8 cellular contexts compared by ENCODE assay signal in the genomic region with DNA sequence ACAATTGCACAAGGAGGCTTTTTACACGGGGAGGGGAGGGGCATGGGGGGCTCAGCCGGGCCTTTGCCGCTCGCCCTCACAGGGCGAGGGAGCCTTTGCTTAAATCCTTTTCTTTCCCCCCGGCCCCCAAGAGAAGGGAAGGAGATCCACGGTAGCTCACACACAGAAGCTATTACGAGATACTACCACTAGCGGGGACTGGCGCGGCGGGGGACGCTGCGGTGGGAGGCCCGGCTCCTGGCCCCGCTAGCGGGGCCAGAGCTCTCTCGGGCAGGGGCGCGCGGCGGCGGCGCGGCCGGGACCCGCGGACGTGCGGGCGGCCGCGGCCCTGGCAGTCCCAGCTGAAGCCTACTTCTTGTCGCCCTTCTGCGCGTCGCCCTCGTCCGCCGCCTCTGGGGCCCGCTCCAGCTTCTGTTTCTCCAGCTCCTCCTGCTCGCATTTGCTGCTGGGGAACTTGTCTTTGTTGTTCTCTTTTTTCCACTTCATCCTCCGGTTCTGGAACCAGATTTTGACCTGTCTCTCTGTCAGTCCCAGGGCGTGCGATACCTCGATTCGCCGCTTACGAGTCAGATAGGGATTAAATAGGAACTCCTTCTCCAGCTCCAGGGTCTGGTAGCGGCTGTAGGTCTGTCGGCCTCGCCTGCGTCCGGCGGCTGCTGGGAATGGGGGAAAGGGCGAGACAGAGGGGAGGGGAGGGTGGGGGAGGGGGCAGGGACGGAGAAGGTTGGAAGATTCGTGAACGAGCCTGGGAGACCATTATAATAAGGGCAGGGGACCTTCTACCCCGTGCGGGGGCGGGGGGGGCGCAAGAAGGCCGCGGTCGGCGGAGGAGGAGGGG. TPM values are rescaled to one million over a fixed set of nuclear protein-coding genes. Genes with fewer than 3 reads are reported as not detected.
A peak's percentile ranks its signal among the peaks of the same experiment; 100 is the strongest.
DNase-seq lines count a peak whose midpoint lies in the region; ATAC-seq lines count a peak whose summit lies in the region.

No MANE protein-coding gene starts in this region.

- H3K4me1 ChIP-seq in iPS-18a (ENCODE audit: control insufficient read depth, low read depth, low read length): peaks cover 3% of the 10 kb centered on the region

- H3K9ac ChIP-seq in iPS-18a (ENCODE audit: low read length): no peak overlapping the region

- peak overlapping the region; percentile 61 for H3K4me3 Mint-ChIP-seq in activated naive CD4-positive, alpha-beta T cell treated with anti-CD3 and anti-CD28 coated beads, Interleukin-2, amount 10 ng/mL, durations not matched to agents 7 days and 5 days

- peaks cover 48% of the 10 kb centered on the region for H3K4me1 Mint-ChIP-seq in activated naive CD4-positive, alpha-beta T cell treated with anti-CD3 and anti-CD28 coated beads, Interleukin-2, amount 10 ng/mL, durations not matched to agents 7 days and 5 days

- H3K4me3 ChIP-seq in iPS-18a (ENCODE audit: low read length): peak overlapping the region; percentile 14

- peaks cover 100% of the 10 kb centered on the region for H3K27me3 ChIP-seq in iPS-18a (ENCODE audit: control insufficient read depth, insufficient read depth, low read length)

- CTCF ChIA-PET in activated naive CD4-positive, alpha-beta T cell treated with anti-CD3 and anti-CD28 coated beads, Interleukin-2, amount 10 ng/mL, durations not matched to agents 7 days and 5 days (lab: Charles Lee): interaction anchor here (0.8 to 2.8 kb wide), 10 partner anchors 10 to 350 kb away, joined by 3 to 11 read pairs (median 4); a partner anchor contains a TSS

- H3K36me3 Mint-ChIP-seq in activated naive CD4-positive, alpha-beta T cell treated with anti-CD3 and anti-CD28 coated beads, Interleukin-2, amount 10 ng/mL, durations not matched to agents 7 days and 5 days: peaks cover 3% of the 10 kb centered on the region

- H3K27ac ChIP-seq in iPS-18a (ENCODE audit: low read length): no peak overlapping the region

- no peaks in the 10 kb centered on the region for H3K9me3 Mint-ChIP-seq in activated naive CD4-positive, alpha-beta T cell treated with anti-CD3 and anti-CD28 coated beads, Interleukin-2, amount 10 ng/mL, durations not matched to agents 7 days and 5 days

- H3K36me3 ChIP-seq in iPS-18a (ENCODE audit: control insufficient read depth, low read depth, low read length): no peaks in the 10 kb centered on the region

- in situ Hi-C loops in G401 (cut with HindIII; ENCODE audit: low sequenced_read_pairs): no loop called here

- H3K9me3 ChIP-seq in iPS-18a (ENCODE audit: control insufficient read depth, low read depth, low read length): no peaks in the 10 kb centered on the region

- no peak for DNase-seq in activated CD4-positive, CD25-positive, alpha-beta regulatory T cell treated with anti-CD3 and anti-CD28 coated beads, Interleukin-2, amount 50 U/mL, for 72 hours
- DNase-seq in NCI-H2227 (lab: John Stamatoyannopoulos, UW; ENCODE audit: unreplicated experiment): peak; percentile 44
- peak; percentile 62 for DNase-seq in activated naive CD4-positive, alpha-beta T cell treated with anti-CD3 and anti-CD28 coated beads, Interleukin-2, amount 10 ng/mL, durations not matched to agents 7 days and 5 days
- peak; percentile 53 for DNase-seq in stimulated activated CD4-positive, alpha-beta T cell treated with anti-CD3 and anti-CD28 coated beads, Interleukin-4, amount 100 ng/mL, for 24 hours
- no peak for DNase-seq in G401 (ENCODE audit: low spot score)
- DNase-seq in NK-92 (lab: John Stamatoyannopoulos, UW; ENCODE audit: unreplicated experiment): no peak

- H3K27me3 Mint-ChIP-seq in activated naive CD4-positive, alpha-beta T cell treated with anti-CD3 and anti-CD28 coated beads, Interleukin-2, amount 10 ng/mL, durations not matched to agents 7 days and 5 days: peaks cover 100% of the 10 kb centered on the region

- peak overlapping the region; percentile 75 for H3K27ac Mint-ChIP-seq in activated naive CD4-positive, alpha-beta T cell treated with anti-CD3 and anti-CD28 coated beads, Interleukin-2, amount 10 ng/mL, durations not matched to agents 7 days and 5 days

- peak; percentile 62 to 69 for ATAC-seq in activated CD4-positive, CD25-positive, alpha-beta regulatory T cell treated with anti-CD3 and anti-CD28 coated beads, Interleukin-2, amount 50 U/mL, for 24 hours

RNA-seq across cellular contexts. Expression of a gene that starts 2.0 kb away (rescaled TPM):
- total RNA-seq in G401 (2014; rRNA removed; shearing (Covaris generic)): 0.10 TPM in 1 of 2 replicates, not detected in the other

RNA-seq across cellular contexts. Expression of a gene that starts 2.3 kb away (rescaled TPM):
- total RNA-seq in G401 (2014; rRNA removed; shearing (Covaris generic)): 9.1 and 12.8 TPM in 2 replicates

RNA-seq across cellular contexts. Expression of a gene that starts 8.3 kb away (rescaled TPM):
- 0.92 and 2.0 TPM in 2 replicates for total RNA-seq in G401 (2014; rRNA removed; shearing (Covaris generic))

RNA-seq across cellular contexts. Expression of a gene that starts 13.1 kb away (rescaled TPM):
- 1.8 and 4.1 TPM in 2 replicates for total RNA-seq in G401 (2014; rRNA removed; shearing (Covaris generic))

RNA-seq across cellular contexts. Expression of a gene that starts 19.5 kb away (rescaled TPM):
- total RNA-seq in G401 (2014; rRNA removed; shearing (Covaris generic)): 1.7 TPM in 1 of 2 replicates, not detected in the other

Comparison
In these comparisons a context has a peak if more than half of its experiments do, and no peak if none do; other contexts are left out.
1. DNase-seq: peak in NCI-H2227 (single experiment), activated naive CD4-positive, alpha-beta T cell treated with anti-CD3 and anti-CD28 coated beads, Interleukin-2, amount 10 ng/mL, durations not matched to agents 7 days and 5 days (single experiment) and stimulated activated CD4-positive, alpha-beta T cell treated with anti-CD3 and anti-CD28 coated beads, Interleukin-4, amount 100 ng/mL, for 24 hours (single experiment); none in activated CD4-positive, CD25-positive, alpha-beta regulatory T cell treated with anti-CD3 and anti-CD28 coated beads, Interleukin-2, amount 50 U/mL, for 72 hours (single experiment), G401 (single experiment) and NK-92 (single experiment).